1 cellular context compared by ENCODE assay signal in the genomic region with DNA sequence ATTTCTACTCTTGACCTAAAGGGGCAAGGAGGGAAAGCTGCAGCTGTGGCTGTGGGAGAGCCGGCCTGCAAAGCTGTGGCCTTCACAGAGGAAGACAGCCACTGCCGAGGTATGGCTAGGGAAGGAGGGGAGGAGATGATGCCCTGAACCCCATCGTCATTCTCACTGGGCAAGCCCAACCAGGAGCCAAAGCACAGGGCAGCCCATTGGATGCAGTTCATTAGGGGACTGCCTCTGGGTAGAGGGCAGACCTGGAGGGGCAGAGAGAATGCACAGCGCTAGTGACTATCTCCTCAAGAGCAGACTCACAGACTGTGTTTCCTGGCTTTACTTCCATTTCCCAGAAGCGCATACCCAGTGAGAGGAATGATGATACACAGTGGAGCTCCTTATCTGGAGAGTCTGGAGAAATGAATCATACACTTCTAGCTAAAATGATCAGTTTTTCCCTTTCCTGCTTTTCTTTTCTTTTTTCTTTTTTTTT.
TF ChIP-seq lines count a peak whose summit lies in the region.

No MANE protein-coding gene starts in this region.

TF ChIP-seq in GM23338, 12 proteins besides CTCF, POLR2A, EP300 and RAD21 (continued from another document):
- TF ChIP-seq ZNF462 (CRISPR knock-in tag; IDR thresholded peaks at IDR 0.05) (no peak), ZNF114 (CRISPR knock-in tag; IDR thresholded peaks at IDR 0.05) (no peak), JUNB (IDR thresholded peaks at IDR 0.05; ENCODE audit: unreplicated experiment) (no peak), NANOG (IDR thresholded peaks at IDR 0.05; ENCODE audit: borderline replicate concordance) (no peak), EZH2 (IDR thresholded peaks at IDR 0.05; ENCODE audit: low read depth, unreplicated experiment) (no peak), EZH2phosphoT487 (IDR thresholded peaks at IDR 0.05; ENCODE audit: unreplicated experiment) (no peak), STAT1 (IDR thresholded peaks at IDR 0.05; ENCODE audit: unreplicated experiment) (no peak)
- TF ChIP-seq, protein P1, sequence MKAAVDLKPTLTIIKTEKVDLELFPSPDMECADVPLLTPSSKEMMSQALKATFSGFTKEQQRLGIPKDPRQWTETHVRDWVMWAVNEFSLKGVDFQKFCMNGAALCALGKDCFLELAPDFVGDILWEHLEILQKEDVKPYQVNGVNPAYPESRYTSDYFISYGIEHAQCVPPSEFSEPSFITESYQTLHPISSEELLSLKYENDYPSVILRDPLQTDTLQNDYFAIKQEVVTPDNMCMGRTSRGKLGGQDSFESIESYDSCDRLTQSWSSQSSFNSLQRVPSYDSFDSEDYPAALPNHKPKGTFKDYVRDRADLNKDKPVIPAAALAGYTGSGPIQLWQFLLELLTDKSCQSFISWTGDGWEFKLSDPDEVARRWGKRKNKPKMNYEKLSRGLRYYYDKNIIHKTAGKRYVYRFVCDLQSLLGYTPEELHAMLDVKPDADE (IDR thresholded peaks at IDR 0.05): no peak
